In genomic region chr19:18417250-18418033, GRCh38 we compare ENCODE assay signal across 8 cellular contexts. TPM values are rescaled to one million over a fixed set of nuclear protein-coding genes. Genes with fewer than 3 reads are reported as not detected.
DNase-seq lines count a peak whose midpoint lies in the region; ATAC-seq and TF ChIP-seq lines count a peak whose summit lies in the region.

No MANE protein-coding gene starts in this region.

- H3K36me3 ChIP-seq in CD4-positive, CD25-positive, alpha-beta regulatory T cell (ENCODE audit: control insufficient read depth, insufficient read depth, low read length) = no peaks in the 10 kb centered on the region
- H3K36me3 ChIP-seq in right atrium auricular region = no peaks in the 10 kb centered on the region

- H3K27me3 Mint-ChIP-seq in CD4-positive, CD25-positive, alpha-beta regulatory T cell = peaks cover 37% of the 10 kb centered on the region
- H3K27me3 Mint-ChIP-seq in progenitor cell of endocrine pancreas = peaks cover 49% of the 10 kb centered on the region

- TF ChIP-seq CTCF in right atrium auricular region (IDR thresholded peaks at IDR 0.05) = no peak
- TF ChIP-seq CTCF in progenitor cell of endocrine pancreas (IDR thresholded peaks at IDR 0.05; ENCODE audit: unreplicated experiment) = no peak

- ATAC-seq in CD4-positive, CD25-positive, alpha-beta regulatory T cell (ENCODE audit: low read depth in 2 of 2) = no peak
- peak; percentile 26 for ATAC-seq in GM21423 (IDR thresholded peaks at IDR 0.05; ENCODE audit: unreplicated experiment)
- no peak for ATAC-seq in HG02623 (IDR thresholded peaks at IDR 0.05; ENCODE audit: unreplicated experiment)

- peak overlapping the region in 1 of 3 donors; percentile 66 for H3K27ac Mint-ChIP-seq in CD4-positive, CD25-positive, alpha-beta regulatory T cell
- H3K27ac Mint-ChIP-seq in progenitor cell of endocrine pancreas = peak overlapping the region; percentile 93

- H3K4me1 ChIP-seq in CD4-positive, CD25-positive, alpha-beta regulatory T cell (ENCODE audit: control insufficient read depth, insufficient read depth, low read length, poor library complexity, severe bottlenecking) = peaks cover 75% of the 10 kb centered on the region
- peaks cover 0 to 71% of the 10 kb centered on the region in 2 donors for H3K4me1 ChIP-seq in right atrium auricular region

- no peaks in the 10 kb centered on the region for H3K9me3 ChIP-seq in CD4-positive, CD25-positive, alpha-beta regulatory T cell (ENCODE audit: control insufficient read depth in 2 of 2, low read length in 2 of 2)
- no peaks in the 10 kb centered on the region for H3K9me3 ChIP-seq in right atrium auricular region

- H3K4me3 Mint-ChIP-seq in CD4-positive, CD25-positive, alpha-beta regulatory T cell = peak overlapping the region; percentile 87 to 94 (median 92)
- H3K4me3 Mint-ChIP-seq in progenitor cell of endocrine pancreas (ENCODE audit: low read depth) = peak overlapping the region; percentile 59

- H3K27me3 ChIP-seq in CD4-positive, CD25-positive, alpha-beta regulatory T cell (ENCODE audit: control insufficient read depth, insufficient read depth, low read length) = no peaks in the 10 kb centered on the region
- H3K27me3 ChIP-seq in right atrium auricular region = no peaks in the 10 kb centered on the region

- H3K36me3 Mint-ChIP-seq in CD4-positive, CD25-positive, alpha-beta regulatory T cell = no peaks in the 10 kb centered on the region
- no peaks in the 10 kb centered on the region for H3K36me3 Mint-ChIP-seq in progenitor cell of endocrine pancreas (ENCODE audit: insufficient read depth)

- H3K27ac ChIP-seq in CD4-positive, CD25-positive, alpha-beta regulatory T cell (ENCODE audit: insufficient read depth, low read length, poor library complexity, severe bottlenecking) = no peak overlapping the region
- H3K27ac ChIP-seq in right atrium auricular region = peak overlapping the region; percentile 92 to 96

- peaks cover 0 to 71% (median 33%) of the 10 kb centered on the region in 4 donors for H3K4me1 Mint-ChIP-seq in CD4-positive, CD25-positive, alpha-beta regulatory T cell
- peaks cover 18% of the 10 kb centered on the region for H3K4me1 Mint-ChIP-seq in progenitor cell of endocrine pancreas (ENCODE audit: low read depth)

- DNase-seq in CD4-positive, CD25-positive, alpha-beta regulatory T cell = peak in 1 of 3 donors; percentile 50
- DNase-seq in NOMO-1 treated with dmso at 0.1 percent for 144 hours (lab: John Stamatoyannopoulos, UW; ENCODE audit: unreplicated experiment) = peak; percentile 87
- peak; percentile 73 for DNase-seq in amniotic epithelial cell (ENCODE audit: low read depth)
- DNase-seq in right atrium auricular region (ENCODE audit: low spot score) = peak; percentile 85
- peak; percentile 28 for DNase-seq in progenitor cell of endocrine pancreas (ENCODE audit: low spot score, unreplicated experiment)
- no peak for DNase-seq in GM19238 (ENCODE audit: insufficient read length, low spot score)

- peaks cover 0 to 2% (median 0%) of the 10 kb centered on the region in 7 donors for H3K9me3 Mint-ChIP-seq in CD4-positive, CD25-positive, alpha-beta regulatory T cell
- no peaks in the 10 kb centered on the region for H3K9me3 Mint-ChIP-seq in progenitor cell of endocrine pancreas (ENCODE audit: low read depth)

- no peak overlapping the region for H3K4me3 ChIP-seq in CD4-positive, CD25-positive, alpha-beta regulatory T cell (ENCODE audit: low read depth, low read length)
- H3K4me3 ChIP-seq in right atrium auricular region = peak overlapping the region; percentile 31 to 74

RNA-seq across cellular contexts. Expression of gene SSBP4, which starts 1.8 kb away (rescaled TPM):
- total RNA-seq in CD4-positive, CD25-positive, alpha-beta regulatory T cell = 97.9 TPM
- 10 to 100 TPM; 47.3 to 84.0 (median 65.6) TPM for polyA plus RNA-seq in CD4-positive, CD25-positive, alpha-beta regulatory T cell
- total RNA-seq in right atrium auricular region (10 to 100 TPM; 31.7 to 59.5 TPM), progenitor cell of endocrine pancreas (57.7 and 61.8 TPM in 2 replicates)

RNA-seq across cellular contexts. Expression of gene LRRC25, which starts 20.0 kb away (rescaled TPM):
- not detected for total RNA-seq in CD4-positive, CD25-positive, alpha-beta regulatory T cell
- polyA plus RNA-seq in CD4-positive, CD25-positive, alpha-beta regulatory T cell = under 1 TPM in 3 of 4 donors, not detected in 1; 0.09 to 0.79 (median 0.25) TPM
- total RNA-seq in right atrium auricular region (1 to 10 TPM; 2.6 to 6.8 TPM), progenitor cell of endocrine pancreas (not detected in 2 replicates)

RNA-seq across cellular contexts. Expression of gene ISYNA1, which starts 20.5 kb away (rescaled TPM):
- 26.2 TPM for total RNA-seq in CD4-positive, CD25-positive, alpha-beta regulatory T cell
- polyA plus RNA-seq in CD4-positive, CD25-positive, alpha-beta regulatory T cell = 10 to 100 TPM; 11.3 to 26.0 (median 21.4) TPM
- total RNA-seq in right atrium auricular region (10 to 100 TPM; 24.1 to 49.4 TPM), progenitor cell of endocrine pancreas (234 TPM in 2 replicates)

RNA-seq across cellular contexts. Expression of gene GDF15, which starts 31.5 kb away (rescaled TPM):
- total RNA-seq in CD4-positive, CD25-positive, alpha-beta regulatory T cell = not detected
- not detected for polyA plus RNA-seq in CD4-positive, CD25-positive, alpha-beta regulatory T cell
- 1 to 10 TPM; 1.1 to 2.7 TPM for total RNA-seq in right atrium auricular region
- 10.5 and 14.4 TPM in 2 replicates for total RNA-seq in progenitor cell of endocrine pancreas
